7 cellular contexts compared by ENCODE assay signal in the genomic region with DNA sequence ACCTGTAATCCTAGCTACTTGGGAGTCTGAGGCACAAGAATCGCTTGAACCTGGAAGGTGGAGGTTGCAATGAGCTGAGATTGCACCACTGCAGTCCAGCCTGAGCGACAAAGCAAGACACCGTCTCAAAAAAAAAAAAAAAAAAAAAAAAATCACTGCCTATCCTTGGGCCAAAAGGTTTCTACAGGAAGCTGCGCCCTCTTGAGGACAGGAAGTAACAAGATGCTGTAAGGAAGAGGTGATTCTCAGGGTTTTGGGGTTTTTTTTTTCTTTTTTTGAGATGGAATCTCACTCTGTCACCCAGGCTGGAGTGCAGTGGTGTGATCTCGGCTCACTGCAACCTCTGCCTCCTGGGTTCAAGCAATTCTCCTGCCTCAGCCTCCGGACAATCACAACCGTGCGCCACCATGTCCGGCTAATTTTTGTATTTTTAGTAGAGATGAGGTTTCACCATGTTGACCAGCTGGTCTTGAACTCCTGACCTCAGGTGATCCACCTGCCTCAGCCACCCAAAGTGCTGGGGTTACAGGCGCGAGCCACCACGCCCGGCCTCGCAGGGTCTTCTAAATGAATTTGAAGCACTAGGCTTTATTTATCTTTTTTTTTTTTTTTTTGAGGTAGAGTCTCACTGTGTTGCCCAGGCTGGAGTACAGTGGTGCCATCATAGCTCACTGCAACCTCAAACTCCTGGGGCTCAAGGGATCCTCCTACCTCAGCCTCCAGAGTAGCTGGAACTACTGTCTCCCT. TPM values are rescaled to one million over a fixed set of nuclear protein-coding genes. Genes with fewer than 3 reads are reported as not detected.
A peak's percentile ranks its signal among the peaks of the same experiment; 100 is the strongest.
DNase-seq lines count a peak whose midpoint lies in the region; ATAC-seq and TF ChIP-seq lines count a peak whose summit lies in the region.
"Not testable (repeated sequence)": the region's sequence is repeated elsewhere in the genome, so short reads cannot be mapped to it uniquely, and the experiment has no call there.

No MANE protein-coding gene starts in this region.

- H3K36me3 Mint-ChIP-seq in activated CD8-positive, alpha-beta T cell treated with anti-CD3 and anti-CD28 coated beads for 36 hours (ENCODE audit: low read depth): peaks cover 49% of the 10 kb centered on the region

- not testable (repeated sequence) for H4K20me1 ChIP-seq in PC-3 (ENCODE audit: low read length)

- BruUV-seq in PC-3 (replicated peaks; lab: Mats Ljungman, UMichigan): not testable (repeated sequence)

- DNase-seq in EH (ENCODE audit: low read depth) (peak; percentile 82), PC-3 (peak; percentile 32), cardiac fibroblast (ENCODE audit: low read depth in 2 of 2) (peak; percentile 83 to 88)
- peak; percentile 80 for DNase-seq in Jurkat, Clone E6-1 (ENCODE audit: low read depth, low spot score)
- DNase-seq in activated CD8-positive, alpha-beta T cell treated with anti-CD3 and anti-CD28 coated beads for 36 hours: peak; percentile 71
- DNase-seq in heart right ventricle: not testable (repeated sequence)

- not testable (repeated sequence) for H3K9ac ChIP-seq in PC-3 (ENCODE audit: low read length)

- CTCF ChIA-PET in PC-3 (lab: Charles Lee): interaction anchor here (0.6 kb wide), 1 partner anchor 18 kb away, joined by 5 read pairs; no protein-coding TSS in a partner anchor
- CTCF ChIA-PET in activated CD8-positive, alpha-beta T cell treated with anti-CD3 and anti-CD28 coated beads for 36 hours (lab: Charles Lee): interaction anchor here (0.7 to 4.4 kb wide), 12 partner anchors 9 to 293 kb away, joined by 3 to 19 read pairs (median 6); a partner anchor contains a TSS

- not testable (repeated sequence) for H3K4me3 Mint-ChIP-seq in activated CD8-positive, alpha-beta T cell treated with anti-CD3 and anti-CD28 coated beads for 36 hours

- H3K9me2 ChIP-seq in PC-3 (replicated peaks; ENCODE audit: low read length): not testable (repeated sequence)

- not testable (repeated sequence) for H3K27me3 ChIP-seq in PC-3 (ENCODE audit: low read length); heart right ventricle; neutrophil

- not testable (repeated sequence) for H3K4me3 ChIP-seq in Jurkat, Clone E6-1 (ENCODE audit: low read length); PC-3 (ENCODE audit: low read length); cardiac fibroblast (replicated peaks in 1 of 2; ENCODE audit: low read depth in 2 of 2, low read length in 2 of 2); heart right ventricle; neutrophil (ENCODE audit: low read depth in 1 of 2, low read length in 1 of 2)

- POLR2A ChIA-PET in PC-3 (lab: Charles Lee; ENCODE audit: unreplicated experiment): not testable (repeated sequence)
- POLR2A ChIA-PET in activated CD8-positive, alpha-beta T cell treated with anti-CD3 and anti-CD28 coated beads for 36 hours (lab: Charles Lee): interaction anchor here (0.6 to 18.1 kb wide), 6 partner anchors 9 to 37 kb away, joined by 3 to 264 read pairs (median 6); a partner anchor contains a TSS

- H3K27ac ChIP-seq in PC-3 (ENCODE audit: low read length): not testable (repeated sequence)
- H3K27ac ChIP-seq in heart right ventricle (peak overlapping the region in 3 of 10 donors; percentile 29 to 46 (median 30)), neutrophil (peak overlapping the region; percentile 81)

- H3K79me2 ChIP-seq in PC-3 (ENCODE audit: low read length): not testable (repeated sequence)

- H2AFZ ChIP-seq in PC-3 (ENCODE audit: low read length): not testable (repeated sequence)

- H3K4me1 ChIP-seq in PC-3 (ENCODE audit: insufficient read depth, low read length): not testable (repeated sequence)
- H3K4me1 ChIP-seq in heart right ventricle (peaks cover 7 to 41% (median 32%) of the 10 kb centered on the region in 9 donors), neutrophil (ENCODE audit: control insufficient read depth in 1 of 2, insufficient read depth in 1 of 2, low read depth in 1 of 2, low read length in 1 of 2) (peaks cover 41 to 45% of the 10 kb centered on the region in 2 experiments)

- peak; percentile 22; the same call in 1 of the 2 replicates for ATAC-seq in PC-3
- not testable (repeated sequence) for ATAC-seq in activated CD8-positive, alpha-beta T cell treated with anti-CD3 and anti-CD28 coated beads for 36 hours; heart right ventricle

- H3K27ac Mint-ChIP-seq in activated CD8-positive, alpha-beta T cell treated with anti-CD3 and anti-CD28 coated beads for 36 hours: peak overlapping the region; percentile 25

- intact Hi-C loops in PC-3 (cut with micrococcal nuclease) (loop anchor here (5.0 kb wide), 1 partner anchor 136 kb away; no protein-coding TSS in a partner anchor), heart right ventricle (cut with DNase I) (loop anchor here in 2 of 10 donors (2.0 to 5.0 kb wide), 2 partner anchors 135 to 136 kb away; no protein-coding TSS in a partner anchor)
- intact Hi-C loops in activated CD8-positive, alpha-beta T cell treated with anti-CD3 and anti-CD28 coated beads for 36 hours (cut with micrococcal nuclease): not testable (repeated sequence)

- TF ChIP-seq CTCF in PC-3 (conservative IDR thresholded peaks at IDR 0.05; ENCODE audit: low read depth, low read length): peak; percentile 48
- peak; percentile 67 for TF ChIP-seq CTCF in activated CD8-positive, alpha-beta T cell treated with anti-CD3 and anti-CD28 coated beads for 36 hours (IDR thresholded peaks at IDR 0.05)
- TF ChIP-seq CTCF in cardiac fibroblast (IDR thresholded peaks at IDR 0.05; ENCODE audit: low read depth, low read length): peak; percentile 65
- TF ChIP-seq CTCF in heart right ventricle (IDR thresholded peaks at IDR 0.05): peak in 8 of 9 donors; percentile 16 to 63 (median 46)
- not testable (repeated sequence) for TF ChIP-seq CTCF in neutrophil (IDR thresholded peaks at IDR 0.05)

- WGBS in heart right ventricle, 2 donors: 70 to 73% methylated on average over 14 of the region's 14 CpGs

- not testable (repeated sequence) for H3K9me3 ChIP-seq in PC-3 (ENCODE audit: low read length); heart right ventricle; neutrophil

- not testable (repeated sequence) for H3K4me2 ChIP-seq in PC-3 (ENCODE audit: low read length)

- H3K9me3 Mint-ChIP-seq in activated CD8-positive, alpha-beta T cell treated with anti-CD3 and anti-CD28 coated beads for 36 hours: not testable (repeated sequence)

- not testable (repeated sequence) for H3K27me3 Mint-ChIP-seq in activated CD8-positive, alpha-beta T cell treated with anti-CD3 and anti-CD28 coated beads for 36 hours

- H3K36me3 ChIP-seq in PC-3 (ENCODE audit: low read depth, low read length): peaks cover 44% of the 10 kb centered on the region
- H3K36me3 ChIP-seq in heart right ventricle: peaks cover 0 to 70% (median 46%) of the 10 kb centered on the region in 9 donors
- peaks cover 15% of the 10 kb centered on the region for H3K36me3 ChIP-seq in neutrophil

- H3F3A ChIP-seq in PC-3 (ENCODE audit: low read length, unreplicated experiment): not testable (repeated sequence)

- H3K4me1 Mint-ChIP-seq in activated CD8-positive, alpha-beta T cell treated with anti-CD3 and anti-CD28 coated beads for 36 hours (ENCODE audit: low read depth): peaks cover 44% of the 10 kb centered on the region

RNA-seq across cellular contexts. Expression of a gene that starts 2.3 kb away (rescaled TPM):
- polyA plus RNA-seq in Jurkat, Clone E6-1 (2012; ENCODE audit: insufficient read depth, insufficient read length): 21.3 TPM
- 0.11 and 1.0 TPM in 2 replicates for total RNA-seq in PC-3 (2014; rRNA removed)
- total RNA-seq in activated CD8-positive, alpha-beta T cell treated with anti-CD3 and anti-CD28 coated beads for 36 hours: 1 to 10 TPM; 7.8 to 8.5 TPM
- total RNA-seq in heart right ventricle: 10 to 100 TPM; 10.5 to 21.6 (median 17.3) TPM
- polyA plus RNA-seq in heart right ventricle: 10 to 100 TPM; 14.3 to 30.5 TPM

RNA-seq across cellular contexts. Expression of a gene that starts 9.9 kb away (rescaled TPM):
- 91.1 TPM for polyA plus RNA-seq in Jurkat, Clone E6-1 (2012; ENCODE audit: insufficient read depth, insufficient read length)
- 63.3 and 83.8 TPM in 2 replicates for total RNA-seq in PC-3 (2014; rRNA removed)
- 10 to 100 TPM; 87.9 to 89.4 TPM for total RNA-seq in activated CD8-positive, alpha-beta T cell treated with anti-CD3 and anti-CD28 coated beads for 36 hours
- 10 to 100 TPM; 11.1 to 29.2 (median 15.3) TPM for total RNA-seq in heart right ventricle
- 10 to 100 TPM; 18.5 to 31.1 TPM for polyA plus RNA-seq in heart right ventricle

RNA-seq across cellular contexts. Expression of a gene that starts 23.9 kb away (rescaled TPM):
- 5,274 TPM for polyA plus RNA-seq in Jurkat, Clone E6-1 (2012; ENCODE audit: insufficient read depth, insufficient read length)
- total RNA-seq in PC-3 (2014; rRNA removed): 6,976 and 7,326 TPM in 2 replicates
- total RNA-seq in activated CD8-positive, alpha-beta T cell treated with anti-CD3 and anti-CD28 coated beads for 36 hours: 1,000 to 10,000 TPM; 9,109 to 9,234 TPM
- total RNA-seq in heart right ventricle: 1,000 to 10,000 TPM; 4,081 to 7,888 (median 4,666) TPM
- polyA plus RNA-seq in heart right ventricle: 1,000 to 10,000 TPM; 5,840 to 6,426 TPM

RNA-seq across cellular contexts. Expression of a gene that starts 49.0 kb away (rescaled TPM):
- polyA plus RNA-seq in Jurkat, Clone E6-1 (2012; ENCODE audit: insufficient read depth, insufficient read length): 113 TPM
- total RNA-seq in PC-3 (2014; rRNA removed) (216 and 231 TPM in 2 replicates), heart right ventricle (100 to 1,000 TPM; 125 to 201 (median 153) TPM)
- 100 to 1,000 TPM; 273 to 277 TPM for total RNA-seq in activated CD8-positive, alpha-beta T cell treated with anti-CD3 and anti-CD28 coated beads for 36 hours
- 100 to 1,000 TPM; 129 to 265 TPM for polyA plus RNA-seq in heart right ventricle
